2 cellular contexts compared by ENCODE assay signal in the genomic region with DNA sequence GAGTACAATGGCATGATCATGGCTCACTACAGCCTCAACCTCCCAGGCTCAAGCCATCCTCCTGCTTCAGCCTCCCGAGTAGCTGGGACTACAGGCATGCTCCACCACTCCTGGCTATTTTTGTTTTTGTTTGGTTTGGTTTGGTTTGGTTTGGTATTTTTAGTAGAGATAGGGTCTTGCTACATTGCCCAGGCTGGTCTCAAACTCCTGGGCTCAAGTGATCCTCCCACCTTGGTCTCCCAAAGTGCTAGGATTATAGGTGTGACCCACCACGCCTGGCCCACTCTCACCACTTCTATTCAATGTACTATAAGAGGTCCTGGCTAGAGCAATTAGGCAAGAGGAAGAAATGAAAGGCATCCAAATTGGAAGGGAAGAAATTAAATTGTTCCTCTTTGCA. TPM values are rescaled to one million over a fixed set of nuclear protein-coding genes. Genes with fewer than 3 reads are reported as not detected.
"Had no signal": no experiment of that assay in that cellular context is flagged by ENCODE, and none has a peak within 500 bp of the region (broad histone marks: within the 10 kb centered on the region; RNA-seq: fewer than 3 reads in every experiment).

No MANE protein-coding gene starts in this region.

RNA-seq across cellular contexts. Expression of gene CNGB1, which starts 29.0 kb away (rescaled TPM):
- total RNA-seq: G401, GM12878 had no signal
